Comparison of ENCODE assay signal across 1 cellular context in genomic region chr7:138750926-138751464, GRCh38.
TF ChIP-seq lines count a peak whose summit lies in the region.

No MANE protein-coding gene starts in this region.

TF ChIP-seq in HEK293, 187 proteins besides CTCF, POLR2A, EP300 and RAD21:
- no peak for TF ChIP-seq ZNF391 (tag by site-specific recombination; IDR thresholded peaks at IDR 0.05; ENCODE audit: borderline replicate concordance, low read depth)
- TF ChIP-seq EGR2 (tag by site-specific recombination; IDR thresholded peaks at IDR 0.05; ENCODE audit: low read depth) = peak; percentile 97
- peak; percentile 71 for TF ChIP-seq ZFHX2 (tag by site-specific recombination; conservative IDR thresholded peaks at IDR 0.05)
